In genomic region chr9:124334568-124335319, GRCh38 we compare ENCODE assay signal across 24 cellular contexts.
DNase-seq lines count a peak whose midpoint lies in the region; ATAC-seq, FAIRE-seq and TF ChIP-seq lines count a peak whose summit lies in the region.
"Had no signal": no experiment of that assay in that cellular context is flagged by ENCODE, and none has a peak within 500 bp of the region (broad histone marks: within the 10 kb centered on the region; RNA-seq: fewer than 3 reads in every experiment).

No MANE protein-coding gene starts in this region.

- H2AFZ ChIP-seq in HepG2 (ENCODE audit: low read length): no peak overlapping the region
- H2AFZ ChIP-seq: PC-9 had no signal

- no TSS peak for BruUV-seq in HepG2 (replicated peaks; lab: Mats Ljungman, UMichigan)

- H3K9me3 ChIP-seq in HepG2 (ENCODE audit: low read length): no peaks in the 10 kb centered on the region
- H3K9me3 ChIP-seq in sigmoid colon: peaks cover 0 to 2% (median 0%) of the 10 kb centered on the region in 4 donors
- H3K9me3 ChIP-seq: Caco-2, MG63 had no signal

- POLR2A ChIA-PET in HepG2 (lab: Yijun Ruan, JAX): no interaction called here
- POLR2A ChIA-PET in WTC11 (lab: Charles Lee): no interaction called here

- H3K36me3 ChIP-seq in HepG2 (replicated peaks in 1 of 2; ENCODE audit: control insufficient read depth in 1 of 2, insufficient read depth in 2 of 2, low read length in 2 of 2) (peaks cover 41 to 66% of the 10 kb centered on the region in 2 experiments), sigmoid colon (peaks cover 0 to 58% (median 17%) of the 10 kb centered on the region in 4 donors)

- no peak for TF ChIP-seq CTCF in GM13977 (IDR thresholded peaks at IDR 0.05; ENCODE audit: extremely low read depth, insufficient read depth, missing control alignments)
- no peak for TF ChIP-seq CTCF in HepG2 (CRISPR knock-in tag; IDR thresholded peaks at IDR 0.05)
- no peak for TF ChIP-seq CTCF in WTC11 (IDR thresholded peaks at IDR 0.05)
- no peak for TF ChIP-seq CTCF in sigmoid colon (IDR thresholded peaks at IDR 0.05)

- no peak overlapping the region for H3K4me3 Mint-ChIP-seq in activated T-helper 17 cell treated with anti-CD3 and anti-CD28 coated beads, Interleukin-2, amount 50 U/mL, for 72 hours
- H3K4me3 Mint-ChIP-seq in stimulated activated effector memory CD8-positive, alpha-beta T cell treated with anti-CD3 and anti-CD28 coated beads, Interleukin-12 subunit alpha, Interleukin-12 subunit beta, amount 100 ng/mL, for 72 hours: no peak overlapping the region
- no peak overlapping the region for H3K4me3 Mint-ChIP-seq in WTC11
- H3K4me3 Mint-ChIP-seq: CD4-positive, alpha-beta memory T cell had no signal

- no peaks in the 10 kb centered on the region for H4K20me1 ChIP-seq in HepG2 (ENCODE audit: insufficient read depth, low read length)

- no peaks in the 10 kb centered on the region for H3K27me3 Mint-ChIP-seq in activated T-helper 17 cell treated with anti-CD3 and anti-CD28 coated beads, Interleukin-2, amount 50 U/mL, for 72 hours
- H3K27me3 Mint-ChIP-seq in WTC11 (ENCODE audit: low read depth): no peaks in the 10 kb centered on the region
- H3K27me3 Mint-ChIP-seq: CD4-positive, alpha-beta memory T cell had no signal

- TF ChIP-seq POLR2A in HepG2 (IDR thresholded peaks at IDR 0.05; ENCODE audit: insufficient read depth in 1 of 2, low read depth in 2 of 2, low read length in 2 of 2) (no peak), sigmoid colon (IDR thresholded peaks at IDR 0.05) (no peak)

- intact Hi-C loops in HepG2 (cut with micrococcal nuclease; ENCODE audit: unreplicated experiment): no loop called here
- intact Hi-C loops in sigmoid colon (cut with DNase I): no loop called here

- H3K36me3 Mint-ChIP-seq in activated T-helper 17 cell treated with anti-CD3 and anti-CD28 coated beads, Interleukin-2, amount 50 U/mL, for 72 hours (ENCODE audit: low read depth): peaks cover 19% of the 10 kb centered on the region
- peaks cover 34% of the 10 kb centered on the region for H3K36me3 Mint-ChIP-seq in stimulated activated effector memory CD8-positive, alpha-beta T cell treated with anti-CD3 and anti-CD28 coated beads, Interleukin-12 subunit alpha, Interleukin-12 subunit beta, amount 100 ng/mL, for 72 hours
- peaks cover 18% of the 10 kb centered on the region for H3K36me3 Mint-ChIP-seq in WTC11

- no peak overlapping the region for H3K4me2 ChIP-seq in HepG2 (ENCODE audit: low read depth, low read length)
- H3K4me2 ChIP-seq: BLaER1 treated with 17β-estradiol and CSF1 and Interleukin-3, amounts not matched to agents 10 nM and 100 nM; PC-9 had no signal

- no peaks in the 10 kb centered on the region for H3K79me2 ChIP-seq in HepG2 (ENCODE audit: insufficient read depth, low read length)

- H3K4me1 Mint-ChIP-seq in activated T-helper 17 cell treated with anti-CD3 and anti-CD28 coated beads, Interleukin-2, amount 50 U/mL, for 72 hours: no peaks in the 10 kb centered on the region
- H3K4me1 Mint-ChIP-seq in stimulated activated effector memory CD8-positive, alpha-beta T cell treated with anti-CD3 and anti-CD28 coated beads, Interleukin-12 subunit alpha, Interleukin-12 subunit beta, amount 100 ng/mL, for 72 hours: no peaks in the 10 kb centered on the region
- H3K4me1 Mint-ChIP-seq in WTC11: peaks cover 4% of the 10 kb centered on the region

- WGBS in HepG2 (ENCODE audit: low lambda C conversion rate): 97% methylated on average over 15 of the region's 15 CpGs
- WGBS in sigmoid colon, 2 donors: 91 to 93% methylated on average over 15 of the region's 15 CpGs

- no peak overlapping the region for H3K9ac ChIP-seq in HepG2 (ENCODE audit: insufficient read depth, low read depth, low read length)
- H3K9ac ChIP-seq: BLaER1 treated with 17β-estradiol and CSF1 and Interleukin-3, amounts not matched to agents 10 nM and 100 nM had no signal

- in situ Hi-C loops in GM13977 (cut with MboI; ENCODE audit: low pct_unique_long_range_greater_than_20kb, low sequenced_read_pairs, unreplicated experiment): no loop called here
- in situ Hi-C loops in HepG2 (cut with HindIII; ENCODE audit: extremely low pct_ligation_motif_present, low pct_unique_long_range_greater_than_20kb): no loop called here

- DNase-seq in GM13977 (ENCODE audit: low spot score) (peak; percentile 25), HepG2 (ENCODE audit: low spot score) (no peak), NCI-H748 treated with DMSO at 0.1 percent for 48 hours (lab: John Stamatoyannopoulos, UW) (no peak), WTC11 (ENCODE audit: low spot score) (no peak), sigmoid colon (no peak)
- DNase-seq in stimulated activated effector memory CD8-positive, alpha-beta T cell treated with anti-CD3 and anti-CD28 coated beads, Interleukin-12 subunit alpha, Interleukin-12 subunit beta, amount 100 ng/mL, for 72 hours (ENCODE audit: low spot score in 2 of 2): no peak
- DNase-seq: ACHN; Caco-2; CD4-positive, alpha-beta memory T cell; DMS 273 treated with DMSO at 0.1 percent for 48 hours; DND-41; MG63; NCI-H1048; NCI-H1436; NCI-H187 treated with DMSO at 0.1 percent for 48 hours; NCI-H2107; PC-9; SIG-M5 had no signal

- no peak for ATAC-seq in activated T-helper 17 cell treated with anti-CD3 and anti-CD28 coated beads, Interleukin-2, amount 50 U/mL, for 72 hours (replicated peaks)
- ATAC-seq in HepG2 (peak; percentile 14), GM19035 (IDR thresholded peaks at IDR 0.05; ENCODE audit: unreplicated experiment) (no peak), WTC11 (no peak)
- peak; percentile 17 for ATAC-seq in stimulated activated effector memory CD8-positive, alpha-beta T cell treated with anti-CD3 and anti-CD28 coated beads, Interleukin-12 subunit alpha, Interleukin-12 subunit beta, amount 100 ng/mL, for 72 hours
- ATAC-seq: K562, SK-N-SH treated with all-trans-retinoic acid at 6 μM for 48 hours had no signal

- H3K9me3 Mint-ChIP-seq in activated T-helper 17 cell treated with anti-CD3 and anti-CD28 coated beads, Interleukin-2, amount 50 U/mL, for 72 hours: no peaks in the 10 kb centered on the region
- no peaks in the 10 kb centered on the region for H3K9me3 Mint-ChIP-seq in stimulated activated effector memory CD8-positive, alpha-beta T cell treated with anti-CD3 and anti-CD28 coated beads, Interleukin-12 subunit alpha, Interleukin-12 subunit beta, amount 100 ng/mL, for 72 hours
- H3K9me3 Mint-ChIP-seq in WTC11: peaks cover 14% of the 10 kb centered on the region

- no peak for TF ChIP-seq EP300 in HepG2 (IDR thresholded peaks at IDR 0.05; ENCODE audit: low read depth in 2 of 2, low read length in 2 of 2)
- TF ChIP-seq EP300 in HepG2 (CRISPR knock-in tag; IDR thresholded peaks at IDR 0.05; ENCODE audit: borderline replicate concordance): no peak
- no peak for TF ChIP-seq EP300 in sigmoid colon (IDR thresholded peaks at IDR 0.05)

- TF ChIP-seq RAD21 in HepG2 (CRISPR knock-in tag; IDR thresholded peaks at IDR 0.05): no peak

- FAIRE-seq in HepG2 (lab: Jason Lieb, UNC): no peak
- FAIRE-seq: GM19239, K562 had no signal

- CTCF ChIA-PET in HepG2 (lab: Yijun Ruan, JAX; ENCODE audit: low intra/inter-chr PET ratio, low total read pairs): no interaction called here
- CTCF ChIA-PET in WTC11 (lab: Charles Lee): interaction anchor here (1.2 kb wide), 1 partner anchor 8 kb away, joined by 3 read pairs; no protein-coding TSS in a partner anchor

- H3K27ac ChIP-seq in HepG2 (ENCODE audit: extremely low read length, insufficient read depth, low read length) (no peak overlapping the region), sigmoid colon (no peak overlapping the region)
- H3K27ac ChIP-seq: BLaER1 treated with 17β-estradiol and CSF1 and Interleukin-3, amounts not matched to agents 10 nM and 100 nM; PC-9 had no signal

- peak overlapping the region; percentile 59 for H3K27ac Mint-ChIP-seq in activated T-helper 17 cell treated with anti-CD3 and anti-CD28 coated beads, Interleukin-2, amount 50 U/mL, for 72 hours
- H3K27ac Mint-ChIP-seq in stimulated activated effector memory CD8-positive, alpha-beta T cell treated with anti-CD3 and anti-CD28 coated beads, Interleukin-12 subunit alpha, Interleukin-12 subunit beta, amount 100 ng/mL, for 72 hours: peak overlapping the region; percentile 1
- H3K27ac Mint-ChIP-seq in WTC11: no peak overlapping the region

- H3K4me1 ChIP-seq in HepG2 (ENCODE audit: insufficient read depth, low read length) (no peaks in the 10 kb centered on the region), sigmoid colon (no peaks in the 10 kb centered on the region)
- H3K4me1 ChIP-seq: BLaER1 treated with 17β-estradiol and CSF1 and Interleukin-3, amounts not matched to agents 10 nM and 100 nM; Caco-2 had no signal

- H3K27me3 ChIP-seq in HepG2 (ENCODE audit: control insufficient read depth in 1 of 2, insufficient read depth in 2 of 2, low read length in 2 of 2) (no peaks in the 10 kb centered on the region), sigmoid colon (no peaks in the 10 kb centered on the region)
- H3K27me3 ChIP-seq: BLaER1 treated with 17β-estradiol and CSF1 and Interleukin-3, amounts not matched to agents 10 nM and 100 nM; MG63 had no signal

- H3K4me3 ChIP-seq in HepG2 (replicated peaks in 1 of 3; ENCODE audit: insufficient read depth in 1 of 3, low read depth in 2 of 3, low read length in 3 of 3) (no peak overlapping the region), sigmoid colon (no peak overlapping the region)
- H3K4me3 ChIP-seq: BLaER1 treated with 17β-estradiol and CSF1 and Interleukin-3, amounts not matched to agents 10 nM and 100 nM; K562; MG63; PC-9 had no signal

TF ChIP-seq in HepG2, 621 proteins besides CTCF, POLR2A, EP300 and RAD21:
- TF ChIP-seq FOXK2 (IDR thresholded peaks at IDR 0.05) (no peak), AGO2 (optimal IDR thresholded peaks at IDR 0.05; ENCODE audit: low read depth, low read length) (peak; percentile 64)

TF ChIP-seq in WTC11, 78 proteins besides CTCF, POLR2A, EP300 and RAD21:
- TF ChIP-seq ZNF416 (CRISPR knock-in tag; IDR thresholded peaks at IDR 0.05): no peak

Comparison
In these comparisons a context has a peak if more than half of its experiments do, and no peak if none do; other contexts are left out.
1. ATAC-seq: peak in HepG2 (single experiment) and stimulated activated effector memory CD8-positive, alpha-beta T cell treated with anti-CD3 and anti-CD28 coated beads, Interleukin-12 subunit alpha, Interleukin-12 subunit beta, amount 100 ng/mL, for 72 hours (single experiment); none in activated T-helper 17 cell treated with anti-CD3 and anti-CD28 coated beads, Interleukin-2, amount 50 U/mL, for 72 hours (single experiment), GM19035 (single experiment) and WTC11 (single experiment).